Comparison of ENCODE assay signal across 19 cellular contexts in the genomic region with DNA sequence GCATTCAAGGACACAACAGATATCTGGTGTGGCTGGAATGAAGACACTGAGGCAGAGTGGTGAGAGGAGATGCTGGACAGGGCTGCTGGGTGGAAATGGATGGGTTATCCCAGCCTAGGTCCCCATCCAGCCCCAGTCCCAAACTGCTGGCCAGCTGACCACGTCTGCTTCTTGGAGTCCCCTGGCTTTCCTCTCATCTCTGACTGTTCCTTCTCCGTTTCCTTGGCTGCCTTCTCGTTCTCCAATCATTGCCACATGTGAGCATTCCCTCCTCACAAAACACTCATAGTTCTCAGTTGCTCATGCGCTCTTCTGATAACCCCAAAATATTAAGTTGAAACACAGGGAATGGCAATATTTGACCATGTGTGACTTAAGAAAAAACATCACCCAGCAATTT. TPM values are rescaled to one million over a fixed set of nuclear protein-coding genes. Genes with fewer than 3 reads are reported as not detected.
DNase-seq lines count a peak whose midpoint lies in the region; ATAC-seq and TF ChIP-seq lines count a peak whose summit lies in the region.
"Had no signal": no experiment of that assay in that cellular context is flagged by ENCODE, and none has a peak within 500 bp of the region (broad histone marks: within the 10 kb centered on the region; RNA-seq: fewer than 3 reads in every experiment).

No MANE protein-coding gene starts in this region.

- ATAC-seq in left cardiac atrium: peak in 1 of 2 donors; percentile 73
- ATAC-seq: A549 had no signal

- intact Hi-C loops in left cardiac atrium (cut with DNase I): no loop called here
- intact Hi-C loops in posterior cingulate gyrus (cut with DNase I): no loop called here

- H3K4me3 ChIP-seq in AG10803 (ENCODE audit: low read length) (no peak overlapping the region), H7 (ENCODE audit: insufficient read depth, low read depth, low read length) (no peak overlapping the region)
- H3K4me3 ChIP-seq: A549, Peyer's patch had no signal

- peak; percentile 30 for DNase-seq in AG10803 (ENCODE audit: low read depth)
- DNase-seq in epidermal melanocyte (ENCODE audit: insufficient read length, low spot score): peak; percentile 46
- DNase-seq in left cardiac atrium: peak; percentile 34
- peak; percentile 19 for DNase-seq in stromal cell of bone marrow (ENCODE audit: low read depth)
- DNase-seq in posterior cingulate gyrus: no peak
- no peak for DNase-seq in DMS79 treated with DMSO at 0.1 percent for 48 hours (lab: John Stamatoyannopoulos, UW)
- no peak for DNase-seq in H7
- DNase-seq: AML-193, DND-41, GOT3, Kasumi-1, MM.1S, NCI-H1105, NCI-H2081, NCI-H2171 treated with DMSO at 0.1 percent for 48 hours, NCI-H446, NCI-H69, Peyer's patch had no signal

- no peaks in the 10 kb centered on the region for H3K36me3 ChIP-seq in H7 (replicated peaks; ENCODE audit: control insufficient read depth, insufficient read depth, low read length)
- H3K36me3 ChIP-seq: Peyer's patch had no signal

- H3K27me3 ChIP-seq in H7 (ENCODE audit: control insufficient read depth, insufficient read depth, low read length): no peaks in the 10 kb centered on the region
- H3K27me3 ChIP-seq: Peyer's patch had no signal

- no peak for TF ChIP-seq CTCF in AG10803 (conservative IDR thresholded peaks at IDR 0.05; ENCODE audit: low read length)

RNA-seq across cellular contexts. Expression of a gene that starts 31.5 kb away (rescaled TPM):
- total RNA-seq in left cardiac atrium: 10 to 100 TPM; 24.8 to 32.5 TPM
- 2.4 and 4.2 TPM in 2 replicates for total RNA-seq in H7 (2014; rRNA removed; shearing (Covaris generic))

Comparison
In these comparisons a context has a peak if more than half of its experiments do, and no peak if none do; other contexts are left out.
1. DNase-seq: peak in AG10803 (single experiment), epidermal melanocyte (single experiment), left cardiac atrium (single experiment) and stromal cell of bone marrow (single experiment); none in posterior cingulate gyrus (0 of 10), DMS79 treated with DMSO at 0.1 percent for 48 hours (single experiment) and H7 (single experiment).